ENCODE assay signal across 8 cellular contexts in genomic region chr5:71067262-71067928, GRCh38. TPM values are rescaled to one million over a fixed set of nuclear protein-coding genes. Genes with fewer than 3 reads are reported as not detected.
DNase-seq lines count a peak whose midpoint lies in the region; ATAC-seq and TF ChIP-seq lines count a peak whose summit lies in the region.
"Not testable (repeated sequence)": the region's sequence is repeated elsewhere in the genome, so short reads cannot be mapped to it uniquely, and the experiment has no call there.

Gene GTF2H2, minus strand, starts transcription at chr5:71067676. Its CDS starts 4,913 bp downstream, at chr5:71062763.

- POLR2A ChIA-PET in PC-9 (lab: Charles Lee; ENCODE audit: unreplicated experiment): not testable (repeated sequence)

- H2AFZ ChIP-seq in PC-9; osteoblast (ENCODE audit: low read length): not testable (repeated sequence)

- H3K27me3 ChIP-seq in PC-9 (ENCODE audit: insufficient read depth, low read depth); heart left ventricle; osteoblast (ENCODE audit: insufficient read depth, low read length); vagina: not testable (repeated sequence)

- not testable (repeated sequence) for H3K27ac ChIP-seq in PC-9; heart left ventricle; osteoblast (ENCODE audit: low read depth, low read length); vagina

- H3F3A ChIP-seq in PC-9 (ENCODE audit: insufficient read depth, low read depth): not testable (repeated sequence)

- not testable (repeated sequence) for H3K9me3 Mint-ChIP-seq in activated naive CD8-positive, alpha-beta T cell treated with anti-CD3 and anti-CD28 coated beads, Interleukin-2, amount 50 U/mL, for 24 hours

- H3K9me3 ChIP-seq in PC-9 (ENCODE audit: insufficient read depth, low read depth); heart left ventricle; osteoblast (ENCODE audit: low read depth, low read length); vagina: not testable (repeated sequence)

- BruUV-seq in PC-9 (replicated peaks; lab: Mats Ljungman, UMichigan): not testable (repeated sequence)

- H3K79me2 ChIP-seq in PC-9 (ENCODE audit: low read depth); osteoblast (ENCODE audit: insufficient read depth, low read length): not testable (repeated sequence)

- H3K27ac Mint-ChIP-seq in activated naive CD8-positive, alpha-beta T cell treated with anti-CD3 and anti-CD28 coated beads, Interleukin-2, amount 50 U/mL, for 24 hours: not testable (repeated sequence)

- H3K4me1 ChIP-seq in PC-9 (replicated peaks; ENCODE audit: insufficient read depth); heart left ventricle; osteoblast (ENCODE audit: insufficient read depth, low read length); vagina: not testable (repeated sequence)

- not testable (repeated sequence) for H3K27me3 Mint-ChIP-seq in activated naive CD8-positive, alpha-beta T cell treated with anti-CD3 and anti-CD28 coated beads, Interleukin-2, amount 50 U/mL, for 24 hours

- not testable (repeated sequence) for H3K9me2 ChIP-seq in PC-9 (ENCODE audit: insufficient read depth)

- H3K4me2 ChIP-seq in PC-9; osteoblast (ENCODE audit: insufficient read depth, low read length): not testable (repeated sequence)

- not testable (repeated sequence) for DNase-seq in PC-9; activated naive CD8-positive, alpha-beta T cell treated with anti-CD3 and anti-CD28 coated beads, Interleukin-2, amount 50 U/mL, for 24 hours; heart left ventricle; osteoblast (ENCODE audit: insufficient read length, low spot score, missing footprints); vagina (ENCODE audit: extremely low spot score in 2 of 2)

- not testable (repeated sequence) for H3K36me3 Mint-ChIP-seq in activated naive CD8-positive, alpha-beta T cell treated with anti-CD3 and anti-CD28 coated beads, Interleukin-2, amount 50 U/mL, for 24 hours (ENCODE audit: low read depth)

- WGBS in heart left ventricle, 4 donors: no CpG with 5 or more reads among the region's 46 CpGs

- not testable (repeated sequence) for H3K4me3 Mint-ChIP-seq in activated naive CD8-positive, alpha-beta T cell treated with anti-CD3 and anti-CD28 coated beads, Interleukin-2, amount 50 U/mL, for 24 hours

- TF ChIP-seq POLR2A in heart left ventricle (IDR thresholded peaks at IDR 0.05); vagina (IDR thresholded peaks at IDR 0.05): not testable (repeated sequence)

- ATAC-seq in GM18867 (IDR thresholded peaks at IDR 0.05; ENCODE audit: unreplicated experiment) (peak; percentile 97), GM21723 (IDR thresholded peaks at IDR 0.05; ENCODE audit: unreplicated experiment) (peak; percentile 99), HG03066 (IDR thresholded peaks at IDR 0.05; ENCODE audit: low read depth, unreplicated experiment) (peak; percentile 98), heart left ventricle (peak; percentile 97 to 99 (median 99))
- peak; percentile 99 for ATAC-seq in activated naive CD8-positive, alpha-beta T cell treated with anti-CD3 and anti-CD28 coated beads, Interleukin-2, amount 50 U/mL, for 24 hours

- H3K4me1 Mint-ChIP-seq in activated naive CD8-positive, alpha-beta T cell treated with anti-CD3 and anti-CD28 coated beads, Interleukin-2, amount 50 U/mL, for 24 hours: not testable (repeated sequence)

- not testable (repeated sequence) for H3K36me3 ChIP-seq in PC-9 (ENCODE audit: low read depth); heart left ventricle; osteoblast (ENCODE audit: insufficient read depth, low read length); vagina

- not testable (repeated sequence) for H4K20me1 ChIP-seq in PC-9 (ENCODE audit: insufficient read depth); osteoblast (ENCODE audit: insufficient read depth, low read length)

- H3K4me3 ChIP-seq in PC-9; heart left ventricle; osteoblast (ENCODE audit: insufficient read depth, low read length); vagina: not testable (repeated sequence)

- CTCF ChIA-PET in PC-9 (lab: Charles Lee): not testable (repeated sequence)

- intact Hi-C loops in PC-9 (cut with micrococcal nuclease; ENCODE audit: unreplicated experiment); heart left ventricle (cut with DNase I); vagina (cut with DNase I): not testable (repeated sequence)

- not testable (repeated sequence) for TF ChIP-seq CTCF in PC-9 (conservative IDR thresholded peaks at IDR 0.05); heart left ventricle (IDR thresholded peaks at IDR 0.05); osteoblast (IDR thresholded peaks at IDR 0.05; ENCODE audit: extremely low read depth, low read depth, low read length); vagina (IDR thresholded peaks at IDR 0.05)

RNA-seq across cellular contexts. Expression of gene GTF2H2, which starts in this region (rescaled TPM):
- 18.8 and 19.4 TPM in 2 replicates for total RNA-seq in PC-9 (2021)
- total RNA-seq in heart left ventricle: 10 to 100 TPM in 2 of 9 donors, 1 to 10 TPM in 7; 5.5 to 13.4 (median 8.8) TPM
- polyA plus RNA-seq in heart left ventricle: 10 to 100 TPM in 1 of 2 donors, 1 to 10 TPM in 1; 5.0 to 16.1 TPM
- 43.0 and 47.8 TPM in 2 replicates for total RNA-seq in osteoblast
- total RNA-seq in vagina: 10.8 TPM
